8 cellular contexts compared by ENCODE assay signal in the genomic region with DNA sequence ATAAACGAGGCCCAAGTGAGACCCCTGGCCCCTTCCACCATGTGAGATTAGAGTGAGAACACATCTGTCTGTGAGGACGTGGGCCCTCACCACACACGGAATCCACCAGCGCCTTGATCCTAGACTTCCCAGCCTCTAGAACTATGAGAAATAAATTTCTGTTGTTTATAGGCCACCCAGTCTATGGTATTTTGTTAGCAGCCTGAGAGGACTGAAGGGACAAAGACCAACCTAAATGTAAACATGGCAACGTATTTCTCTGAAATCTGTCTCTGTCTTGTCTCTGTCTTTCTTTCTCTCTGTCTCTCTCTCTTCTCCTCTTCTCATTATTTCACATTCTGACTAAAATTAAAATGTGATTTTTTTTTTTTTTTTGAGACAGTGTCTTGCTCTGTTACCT. TPM values are rescaled to one million over a fixed set of nuclear protein-coding genes. Genes with fewer than 3 reads are reported as not detected.
"Had no signal": no experiment of that assay in that cellular context is flagged by ENCODE, and none has a peak within 500 bp of the region (broad histone marks: within the 10 kb centered on the region; RNA-seq: fewer than 3 reads in every experiment).

No MANE protein-coding gene starts in this region.

- H3K4me1 Mint-ChIP-seq: IgD-negative memory B cell had no signal

- H3K27me3 Mint-ChIP-seq: IgD-negative memory B cell had no signal

- DNase-seq: IMR-90, KBM-7, KG1 had no signal

- H3K4me3 Mint-ChIP-seq: IgD-negative memory B cell had no signal

- FAIRE-seq: HTR-8/SVneo, K562 had no signal

- H3K4me3 ChIP-seq: K562 had no signal

- H3K9me3 Mint-ChIP-seq: IgD-negative memory B cell had no signal

- H3K36me3 Mint-ChIP-seq: IgD-negative memory B cell had no signal

- ATAC-seq: K562 had no signal

- H3K27ac Mint-ChIP-seq: IgD-negative memory B cell had no signal

- H3K27ac ChIP-seq: HL-60 had no signal

RNA-seq across cellular contexts. Expression of gene IFI44L, which starts 15.6 kb away (rescaled TPM):
- total RNA-seq: HT1080 had no signal

RNA-seq across cellular contexts. Expression of gene IFI44, which starts 45.0 kb away (rescaled TPM):
- polyA plus RNA-seq: K562 had no signal
